Comparison of ENCODE assay signal across 1 cellular context in the genomic region with DNA sequence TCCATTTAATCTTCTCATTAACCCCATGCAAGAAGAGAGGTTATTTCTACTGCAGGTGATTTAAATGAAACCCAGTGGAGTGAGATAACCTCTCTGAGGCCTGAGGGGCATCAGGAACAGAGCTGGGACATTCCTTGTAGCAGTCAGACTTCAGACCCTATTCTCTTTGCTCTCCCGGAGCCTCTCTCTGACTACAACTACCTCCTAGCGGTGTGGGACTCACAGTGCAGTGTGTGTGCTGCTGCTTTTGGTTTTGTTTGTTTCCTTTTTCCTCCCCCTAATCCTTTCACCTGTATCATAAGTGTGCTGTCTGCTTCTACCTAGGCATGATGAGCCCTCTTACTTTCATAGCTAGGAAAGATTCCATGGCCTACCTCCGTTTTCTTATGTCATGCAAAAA.
TF ChIP-seq lines count a peak whose summit lies in the region.

No MANE protein-coding gene starts in this region.

TF ChIP-seq in GM23338, 12 proteins besides CTCF, POLR2A, EP300 and RAD21 (continued from another document):
- TF ChIP-seq, protein P1, sequence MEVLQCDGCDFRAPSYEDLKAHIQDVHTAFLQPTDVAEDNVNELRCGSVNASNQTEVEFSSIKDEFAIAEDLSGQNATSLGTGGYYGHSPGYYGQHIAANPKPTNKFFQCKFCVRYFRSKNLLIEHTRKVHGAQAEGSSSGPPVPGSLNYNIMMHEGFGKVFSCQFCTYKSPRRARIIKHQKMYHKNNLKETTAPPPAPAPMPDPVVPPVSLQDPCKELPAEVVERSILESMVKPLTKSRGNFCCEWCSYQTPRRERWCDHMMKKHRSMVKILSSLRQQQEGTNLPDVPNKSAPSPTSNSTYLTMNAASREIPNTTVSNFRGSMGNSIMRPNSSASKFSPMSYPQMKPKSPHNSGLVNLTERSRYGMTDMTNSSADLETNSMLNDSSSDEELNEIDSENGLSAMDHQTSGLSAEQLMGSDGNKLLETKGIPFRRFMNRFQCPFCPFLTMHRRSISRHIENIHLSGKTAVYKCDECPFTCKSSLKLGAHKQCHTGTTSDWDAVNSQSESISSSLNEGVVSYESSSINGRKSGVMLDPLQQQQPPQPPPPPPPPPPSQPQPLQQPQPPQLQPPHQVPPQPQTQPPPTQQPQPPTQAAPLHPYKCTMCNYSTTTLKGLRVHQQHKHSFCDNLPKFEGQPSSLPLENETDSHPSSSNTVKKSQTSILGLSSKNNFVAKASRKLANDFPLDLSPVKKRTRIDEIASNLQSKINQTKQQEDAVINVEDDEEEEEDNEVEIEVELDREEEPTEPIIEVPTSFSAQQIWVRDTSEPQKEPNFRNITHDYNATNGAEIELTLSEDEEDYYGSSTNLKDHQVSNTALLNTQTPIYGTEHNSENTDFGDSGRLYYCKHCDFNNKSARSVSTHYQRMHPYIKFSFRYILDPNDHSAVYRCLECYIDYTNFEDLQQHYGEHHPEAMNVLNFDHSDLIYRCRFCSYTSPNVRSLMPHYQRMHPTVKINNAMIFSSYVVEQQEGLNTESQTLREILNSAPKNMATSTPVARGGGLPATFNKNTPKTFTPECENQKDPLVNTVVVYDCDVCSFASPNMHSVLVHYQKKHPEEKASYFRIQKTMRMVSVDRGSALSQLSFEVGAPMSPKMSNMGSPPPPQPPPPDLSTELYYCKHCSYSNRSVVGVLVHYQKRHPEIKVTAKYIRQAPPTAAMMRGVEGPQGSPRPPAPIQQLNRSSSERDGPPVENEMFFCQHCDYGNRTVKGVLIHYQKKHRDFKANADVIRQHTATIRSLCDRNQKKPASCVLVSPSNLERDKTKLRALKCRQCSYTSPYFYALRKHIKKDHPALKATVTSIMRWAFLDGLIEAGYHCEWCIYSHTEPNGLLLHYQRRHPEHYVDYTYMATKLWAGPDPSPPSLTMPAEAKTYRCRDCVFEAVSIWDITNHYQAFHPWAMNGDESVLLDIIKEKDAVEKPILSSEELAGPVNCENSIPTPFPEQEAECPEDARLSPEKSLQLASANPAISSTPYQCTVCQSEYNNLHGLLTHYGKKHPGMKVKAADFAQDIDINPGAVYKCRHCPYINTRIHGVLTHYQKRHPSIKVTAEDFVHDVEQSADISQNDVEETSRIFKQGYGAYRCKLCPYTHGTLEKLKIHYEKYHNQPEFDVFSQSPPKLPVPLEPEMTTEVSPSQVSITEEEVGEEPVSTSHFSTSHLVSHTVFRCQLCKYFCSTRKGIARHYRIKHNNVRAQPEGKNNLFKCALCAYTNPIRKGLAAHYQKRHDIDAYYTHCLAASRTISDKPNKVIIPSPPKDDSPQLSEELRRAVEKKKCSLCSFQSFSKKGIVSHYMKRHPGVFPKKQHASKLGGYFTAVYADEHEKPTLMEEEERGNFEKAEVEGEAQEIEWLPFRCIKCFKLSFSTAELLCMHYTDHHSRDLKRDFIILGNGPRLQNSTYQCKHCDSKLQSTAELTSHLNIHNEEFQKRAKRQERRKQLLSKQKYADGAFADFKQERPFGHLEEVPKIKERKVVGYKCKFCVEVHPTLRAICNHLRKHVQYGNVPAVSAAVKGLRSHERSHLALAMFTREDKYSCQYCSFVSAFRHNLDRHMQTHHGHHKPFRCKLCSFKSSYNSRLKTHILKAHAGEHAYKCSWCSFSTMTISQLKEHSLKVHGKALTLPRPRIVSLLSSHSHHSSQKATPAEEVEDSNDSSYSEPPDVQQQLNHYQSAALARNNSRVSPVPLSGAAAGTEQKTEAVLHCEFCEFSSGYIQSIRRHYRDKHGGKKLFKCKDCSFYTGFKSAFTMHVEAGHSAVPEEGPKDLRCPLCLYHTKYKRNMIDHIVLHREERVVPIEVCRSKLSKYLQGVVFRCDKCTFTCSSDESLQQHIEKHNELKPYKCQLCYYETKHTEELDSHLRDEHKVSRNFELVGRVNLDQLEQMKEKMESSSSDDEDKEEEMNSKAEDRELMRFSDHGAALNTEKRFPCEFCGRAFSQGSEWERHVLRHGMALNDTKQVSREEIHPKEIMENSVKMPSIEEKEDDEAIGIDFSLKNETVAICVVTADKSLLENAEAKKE (CRISPR knock-in tag; IDR thresholded peaks at IDR 0.05): no peak
- TF ChIP-seq JUNB (IDR thresholded peaks at IDR 0.05; ENCODE audit: unreplicated experiment) (no peak), ZNF331 (CRISPR knock-in tag; IDR thresholded peaks at IDR 0.05; ENCODE audit: low read depth) (no peak), CREB1 (CRISPR knock-in tag; IDR thresholded peaks at IDR 0.05; ENCODE audit: low read depth) (no peak), EZH2 (IDR thresholded peaks at IDR 0.05; ENCODE audit: low read depth, unreplicated experiment) (no peak), STAT1 (IDR thresholded peaks at IDR 0.05; ENCODE audit: unreplicated experiment) (no peak), ZNF114 (CRISPR knock-in tag; IDR thresholded peaks at IDR 0.05) (no peak), EZH2phosphoT487 (IDR thresholded peaks at IDR 0.05; ENCODE audit: unreplicated experiment) (no peak), POLR2AphosphoS5 (IDR thresholded peaks at IDR 0.05; ENCODE audit: low read depth) (no peak), NANOG (IDR thresholded peaks at IDR 0.05; ENCODE audit: borderline replicate concordance) (no peak)
- TF ChIP-seq, protein P2, sequence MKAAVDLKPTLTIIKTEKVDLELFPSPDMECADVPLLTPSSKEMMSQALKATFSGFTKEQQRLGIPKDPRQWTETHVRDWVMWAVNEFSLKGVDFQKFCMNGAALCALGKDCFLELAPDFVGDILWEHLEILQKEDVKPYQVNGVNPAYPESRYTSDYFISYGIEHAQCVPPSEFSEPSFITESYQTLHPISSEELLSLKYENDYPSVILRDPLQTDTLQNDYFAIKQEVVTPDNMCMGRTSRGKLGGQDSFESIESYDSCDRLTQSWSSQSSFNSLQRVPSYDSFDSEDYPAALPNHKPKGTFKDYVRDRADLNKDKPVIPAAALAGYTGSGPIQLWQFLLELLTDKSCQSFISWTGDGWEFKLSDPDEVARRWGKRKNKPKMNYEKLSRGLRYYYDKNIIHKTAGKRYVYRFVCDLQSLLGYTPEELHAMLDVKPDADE (IDR thresholded peaks at IDR 0.05): no peak
